ENCODE assay signal across 1 cellular context in the genomic region with DNA sequence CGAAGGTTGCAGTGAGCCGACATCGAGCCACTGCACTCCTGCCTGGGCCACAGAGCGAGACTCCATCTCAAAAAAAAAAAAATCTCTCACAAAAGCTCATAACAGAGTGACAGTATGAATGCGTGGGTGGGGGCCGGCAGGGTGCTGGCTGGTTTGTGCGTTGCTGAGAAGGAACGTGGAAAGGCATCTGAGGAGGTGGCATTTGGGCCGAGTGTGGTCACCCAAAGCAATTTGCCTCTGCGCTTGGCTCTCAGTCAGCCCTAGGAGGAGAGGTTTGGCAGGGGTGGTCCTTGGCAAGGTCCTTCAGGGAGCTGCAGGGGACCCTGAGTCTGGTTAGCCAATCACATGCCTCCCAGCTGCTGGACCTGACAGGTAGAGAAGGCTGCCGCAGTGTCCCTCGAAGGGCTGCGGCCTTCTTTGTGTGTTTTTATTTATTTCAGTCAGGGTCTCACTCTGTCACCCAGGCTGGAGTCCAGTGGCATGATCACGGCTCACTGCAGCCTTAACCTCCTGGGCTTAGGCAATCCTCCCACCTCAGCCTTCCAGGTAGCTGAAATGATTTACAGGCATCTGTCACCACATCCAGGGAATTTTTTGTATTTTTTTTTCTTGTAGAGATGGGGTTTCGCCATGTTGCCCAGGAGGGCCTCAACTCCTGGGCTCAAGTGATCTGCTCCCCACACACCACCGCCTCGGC.
TF ChIP-seq lines count a peak whose summit lies in the region.

No MANE protein-coding gene starts in this region.

TF ChIP-seq in Ishikawa, 13 proteins besides CTCF, POLR2A, EP300 and RAD21 (continued from another document):
- TF ChIP-seq, protein P1, sequence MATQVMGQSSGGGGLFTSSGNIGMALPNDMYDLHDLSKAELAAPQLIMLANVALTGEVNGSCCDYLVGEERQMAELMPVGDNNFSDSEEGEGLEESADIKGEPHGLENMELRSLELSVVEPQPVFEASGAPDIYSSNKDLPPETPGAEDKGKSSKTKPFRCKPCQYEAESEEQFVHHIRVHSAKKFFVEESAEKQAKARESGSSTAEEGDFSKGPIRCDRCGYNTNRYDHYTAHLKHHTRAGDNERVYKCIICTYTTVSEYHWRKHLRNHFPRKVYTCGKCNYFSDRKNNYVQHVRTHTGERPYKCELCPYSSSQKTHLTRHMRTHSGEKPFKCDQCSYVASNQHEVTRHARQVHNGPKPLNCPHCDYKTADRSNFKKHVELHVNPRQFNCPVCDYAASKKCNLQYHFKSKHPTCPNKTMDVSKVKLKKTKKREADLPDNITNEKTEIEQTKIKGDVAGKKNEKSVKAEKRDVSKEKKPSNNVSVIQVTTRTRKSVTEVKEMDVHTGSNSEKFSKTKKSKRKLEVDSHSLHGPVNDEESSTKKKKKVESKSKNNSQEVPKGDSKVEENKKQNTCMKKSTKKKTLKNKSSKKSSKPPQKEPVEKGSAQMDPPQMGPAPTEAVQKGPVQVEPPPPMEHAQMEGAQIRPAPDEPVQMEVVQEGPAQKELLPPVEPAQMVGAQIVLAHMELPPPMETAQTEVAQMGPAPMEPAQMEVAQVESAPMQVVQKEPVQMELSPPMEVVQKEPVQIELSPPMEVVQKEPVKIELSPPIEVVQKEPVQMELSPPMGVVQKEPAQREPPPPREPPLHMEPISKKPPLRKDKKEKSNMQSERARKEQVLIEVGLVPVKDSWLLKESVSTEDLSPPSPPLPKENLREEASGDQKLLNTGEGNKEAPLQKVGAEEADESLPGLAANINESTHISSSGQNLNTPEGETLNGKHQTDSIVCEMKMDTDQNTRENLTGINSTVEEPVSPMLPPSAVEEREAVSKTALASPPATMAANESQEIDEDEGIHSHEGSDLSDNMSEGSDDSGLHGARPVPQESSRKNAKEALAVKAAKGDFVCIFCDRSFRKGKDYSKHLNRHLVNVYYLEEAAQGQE (IDR thresholded peaks at IDR 0.05; ENCODE audit: low read depth), result no peak
- peak; percentile 73 for TF ChIP-seq EGR1 (IDR thresholded peaks at IDR 0.05)
- TF ChIP-seq NFIC (IDR thresholded peaks at IDR 0.05), result no peak
